Comparison of ENCODE assay signal across 10 cellular contexts in the genomic region with DNA sequence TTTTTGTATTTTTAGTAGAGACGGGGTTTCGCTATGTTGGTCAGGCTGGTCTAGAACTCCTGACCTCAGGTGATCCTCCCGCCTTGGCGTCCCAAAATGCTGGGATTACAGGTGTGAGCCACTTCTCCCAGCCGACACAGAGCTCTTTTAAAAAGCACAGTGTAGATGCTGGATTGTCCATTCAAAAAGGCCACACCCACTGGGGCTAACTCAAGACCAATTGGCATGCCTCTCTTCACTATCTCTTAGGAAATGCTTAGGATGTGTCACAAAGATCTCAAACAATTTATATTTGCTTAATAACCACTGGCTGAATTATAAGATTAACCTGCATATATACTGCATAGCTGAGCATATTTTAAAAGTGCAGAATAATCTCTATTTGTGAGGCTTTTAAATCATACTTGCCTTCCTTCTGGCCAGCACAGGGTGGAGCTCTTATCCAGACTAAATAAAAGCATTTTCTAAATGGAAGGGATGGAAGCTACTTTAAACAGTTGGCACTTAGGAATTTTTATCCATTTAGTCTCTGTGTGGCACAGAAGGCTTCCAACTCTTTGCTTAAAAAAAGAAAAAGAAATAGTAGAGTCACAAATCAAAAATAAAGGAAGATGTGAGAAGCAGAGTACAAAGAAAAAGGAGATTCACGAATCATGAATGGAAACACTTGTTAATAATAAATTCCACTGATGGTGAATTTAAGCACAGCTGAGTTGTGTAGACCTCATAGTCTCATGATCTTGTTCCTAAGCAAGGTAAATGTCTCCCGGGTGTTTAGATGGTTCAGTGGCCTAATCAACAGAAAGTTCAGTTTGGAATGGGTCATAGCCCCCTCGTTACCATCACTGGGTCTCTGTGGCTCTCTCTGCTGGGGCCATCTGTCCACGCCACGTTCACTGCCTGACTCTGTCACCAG. TPM values are rescaled to one million over a fixed set of nuclear protein-coding genes. Genes with fewer than 3 reads are reported as not detected.
A peak's percentile ranks its signal among the peaks of the same experiment; 100 is the strongest.
DNase-seq lines count a peak whose midpoint lies in the region; ATAC-seq, FAIRE-seq and TF ChIP-seq lines count a peak whose summit lies in the region.
"Had no signal": no experiment of that assay in that cellular context is flagged by ENCODE, and none has a peak within 500 bp of the region (broad histone marks: within the 10 kb centered on the region; RNA-seq: fewer than 3 reads in every experiment).

No MANE protein-coding gene starts in this region.

- TF ChIP-seq CTCF in C4-2B (conservative IDR thresholded peaks at IDR 0.05) = peak; percentile 69
- no peak for TF ChIP-seq CTCF in psoas muscle (IDR thresholded peaks at IDR 0.05)
- TF ChIP-seq CTCF in uterus (IDR thresholded peaks at IDR 0.05) = no peak

- ATAC-seq in psoas muscle = no peak
- ATAC-seq in GM19463 (IDR thresholded peaks at IDR 0.05; ENCODE audit: unreplicated experiment) = no peak

- DNase-seq in H54 (ENCODE audit: insufficient read length, low spot score) = no peak
- peak; percentile 76 for DNase-seq in SK-MEL-5 (ENCODE audit: low read depth, low spot score)
- peak; percentile 36 for DNase-seq in iPS-NIHi7 (ENCODE audit: extremely low spot score)
- DNase-seq in psoas muscle = no peak
- no peak for DNase-seq in uterus
- no peak for DNase-seq in central memory CD4-positive, alpha-beta T cell
- DNase-seq: transverse colon had no signal

- FAIRE-seq in H54 (lab: Jason Lieb, UNC) = peak; percentile 52

- H3K9me3 ChIP-seq in psoas muscle (no peaks in the 10 kb centered on the region), uterus (no peaks in the 10 kb centered on the region)
- H3K9me3 ChIP-seq: transverse colon had no signal

- in situ Hi-C loops in SK-MEL-5 (cut with HindIII; ENCODE audit: low pct_unique_long_range_greater_than_20kb, low sequenced_read_pairs) = no loop called here

- TF ChIP-seq POLR2A in H54 (IDR thresholded peaks at IDR 0.05; ENCODE audit: low read depth, low read length) (no peak), uterus (IDR thresholded peaks at IDR 0.05) (no peak)

- intact Hi-C loops in psoas muscle (cut with DNase I) (no loop called here), uterus (cut with DNase I; ENCODE audit: low total_unique reads) (no loop called here)

- WGBS in psoas muscle, 3 donors = 36 to 55% (median 37%) methylated on average over 10 of the region's 10 CpGs

- H3K27me3 ChIP-seq in psoas muscle (ENCODE audit: insufficient read depth in 3 of 3, low read length in 2 of 3) = peaks cover 0 to 2% (median 0%) of the 10 kb centered on the region in 3 donors
- no peaks in the 10 kb centered on the region for H3K27me3 ChIP-seq in uterus
- H3K27me3 ChIP-seq: transverse colon had no signal

- H3K27ac ChIP-seq in C4-2B (no peak overlapping the region), psoas muscle (no peak overlapping the region), uterus (no peak overlapping the region)
- H3K27ac ChIP-seq: transverse colon had no signal

- no peak overlapping the region for H3K4me3 ChIP-seq in psoas muscle
- no peak overlapping the region for H3K4me3 ChIP-seq in uterus
- H3K4me3 ChIP-seq: transverse colon had no signal

- H3K4me1 ChIP-seq in psoas muscle (no peaks in the 10 kb centered on the region), uterus (no peaks in the 10 kb centered on the region)
- H3K4me1 ChIP-seq: transverse colon had no signal

- H3K36me3 ChIP-seq in psoas muscle (ENCODE audit: insufficient read depth in 1 of 2, low read depth in 1 of 2) (no peaks in the 10 kb centered on the region), uterus (no peaks in the 10 kb centered on the region)
- H3K36me3 ChIP-seq: transverse colon had no signal

RNA-seq across cellular contexts. Expression of a gene that starts 22.4 kb away (rescaled TPM):
- not detected in 2 replicates for total RNA-seq in SK-MEL-5 (2014; rRNA removed; shearing (Covaris generic))
- not detected in 2 replicates for polyA plus RNA-seq in SK-MEL-5 (2015; cell fraction: cytosol; rRNA removed)
- not detected in 2 replicates for polyA plus RNA-seq in SK-MEL-5 (2015; cell fraction: nucleus; rRNA removed)
- total RNA-seq in psoas muscle = not detected
- polyA plus RNA-seq in psoas muscle = not detected
- not detected for total RNA-seq in uterus
- total RNA-seq: mononuclear cell, transverse colon had no signal

RNA-seq across cellular contexts. Expression of a gene that starts 27.7 kb away (rescaled TPM):
- total RNA-seq in SK-MEL-5 (2014; rRNA removed; shearing (Covaris generic)) = not detected in 2 replicates
- not detected in 2 replicates for polyA plus RNA-seq in SK-MEL-5 (2015; cell fraction: cytosol; rRNA removed)
- not detected in 2 replicates for polyA plus RNA-seq in SK-MEL-5 (2015; cell fraction: nucleus; rRNA removed)
- total RNA-seq in psoas muscle (not detected), uterus (not detected)
- polyA plus RNA-seq in psoas muscle = not detected
- total RNA-seq: mononuclear cell, transverse colon had no signal

RNA-seq across cellular contexts. Expression of a gene that starts 44.0 kb away (rescaled TPM):
- total RNA-seq in SK-MEL-5 (2014; rRNA removed; shearing (Covaris generic)) = not detected in 2 replicates
- not detected in 2 replicates for polyA plus RNA-seq in SK-MEL-5 (2015; cell fraction: cytosol; rRNA removed)
- polyA plus RNA-seq in SK-MEL-5 (2015; cell fraction: nucleus; rRNA removed) = not detected in 2 replicates
- total RNA-seq in psoas muscle (not detected), uterus (not detected)
- not detected for polyA plus RNA-seq in psoas muscle
- total RNA-seq: mononuclear cell, transverse colon had no signal

Comparison
In these comparisons a context has a peak if more than half of its experiments do, and no peak if none do; other contexts are left out.
1. DNase-seq: peak in SK-MEL-5 (single experiment) and iPS-NIHi7 (single experiment); none in H54 (single experiment), psoas muscle (0 of 2), uterus (0 of 2) and central memory CD4-positive, alpha-beta T cell (single experiment).